8 cellular contexts compared by ENCODE assay signal in the genomic region with DNA sequence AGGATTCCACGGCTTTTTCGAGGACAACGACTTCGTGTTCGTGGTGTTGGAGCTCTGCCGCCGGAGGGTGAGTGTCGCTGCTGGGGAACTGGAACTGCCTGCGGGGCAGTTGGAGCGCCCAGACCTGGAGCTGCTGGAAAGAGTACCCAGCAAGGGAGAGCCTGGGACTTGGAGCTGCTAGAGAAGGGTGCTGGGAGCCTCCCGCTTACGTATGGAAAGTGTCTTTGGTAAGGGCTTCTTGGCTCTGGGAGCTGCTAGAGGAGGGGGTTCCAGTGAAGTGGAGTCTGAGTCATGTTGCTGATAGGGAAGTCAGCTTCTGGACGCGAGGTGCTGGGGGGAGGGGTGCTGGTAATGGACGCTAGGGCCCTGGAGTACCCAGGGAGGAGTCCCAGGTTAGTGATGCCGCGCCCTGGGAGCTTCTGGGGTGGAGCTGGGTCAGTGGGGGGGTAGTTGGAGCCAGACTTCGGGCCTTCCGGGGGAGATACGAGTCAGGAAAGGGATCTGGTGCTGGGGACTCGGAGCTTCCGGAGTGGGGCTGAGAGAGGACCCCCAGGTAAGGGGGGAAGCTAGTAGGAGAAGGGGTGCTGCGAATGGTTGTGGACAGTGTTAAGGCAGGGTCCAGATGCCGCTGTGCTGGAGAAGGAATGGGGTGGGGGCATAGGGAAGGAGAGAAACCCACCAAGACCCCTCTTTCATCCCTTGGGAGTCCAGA. TPM values are rescaled to one million over a fixed set of nuclear protein-coding genes. Genes with fewer than 3 reads are reported as not detected.
DNase-seq lines count a peak whose midpoint lies in the region; ATAC-seq, FAIRE-seq and TF ChIP-seq lines count a peak whose summit lies in the region.

No MANE protein-coding gene starts in this region.

- no peaks in the 10 kb centered on the region for H3K9me3 ChIP-seq in muscle layer of colon (ENCODE audit: low read length)

- no peak for FAIRE-seq in RCC 7860 (lab: Jason Lieb, UNC)

- H3K27ac ChIP-seq in coronary artery (no peak overlapping the region), muscle layer of colon (ENCODE audit: low read depth, low read length) (no peak overlapping the region)

- no peak for TF ChIP-seq CTCF in coronary artery (IDR thresholded peaks at IDR 0.05)

- peaks cover 14% of the 10 kb centered on the region for H3K36me3 ChIP-seq in muscle layer of colon (ENCODE audit: insufficient read depth, low read length)

- POLR2A ChIA-PET in HEK293T (lab: Yijun Ruan, JAX): interaction anchor here (1.0 to 1.9 kb wide), 4 partner anchors 11 to 39 kb away, joined by 3 to 8 read pairs (median 6); partner anchors contain the start of genes DCTN5 and PALB2

- no peak for ATAC-seq in GM18868 (IDR thresholded peaks at IDR 0.05; ENCODE audit: unreplicated experiment)
- ATAC-seq in HG02678 (IDR thresholded peaks at IDR 0.05; ENCODE audit: unreplicated experiment): no peak

- no peaks in the 10 kb centered on the region for H3K27me3 ChIP-seq in muscle layer of colon (ENCODE audit: control insufficient read depth in 1 of 2, insufficient read depth in 2 of 2, low read length in 2 of 2)

- CTCF ChIA-PET in HEK293T (lab: Yijun Ruan, JAX): interaction anchor here (1.0 to 1.3 kb wide), 4 partner anchors 9 to 53 kb away, joined by 3 to 4 read pairs (median 3); no protein-coding TSS in a partner anchor

- H3K4me1 ChIP-seq in muscle layer of colon (ENCODE audit: insufficient read depth, low read length): peaks cover 7% of the 10 kb centered on the region

- H3K4me3 ChIP-seq in coronary artery (peak overlapping the region; percentile 71), muscle layer of colon (ENCODE audit: low read depth in 1 of 2, low read length in 2 of 2) (peak overlapping the region; percentile 64 to 68)

- DNase-seq in D341Med (ENCODE audit: low spot score) (peak; percentile 50), HEK293T (ENCODE audit: extremely low spot score) (peak; percentile 53), RCC 7860 (ENCODE audit: low spot score) (peak; percentile 52), coronary artery (ENCODE audit: low spot score) (no peak), mucosa of gallbladder (ENCODE audit: low spot score) (no peak)

- H3K9ac ChIP-seq in muscle layer of colon (ENCODE audit: low read length): no peak overlapping the region

TF ChIP-seq in HEK293T, 16 proteins besides CTCF, POLR2A, EP300 and RAD21:
- TF ChIP-seq TARDBP (IDR thresholded peaks at IDR 0.05): no peak
- TF ChIP-seq, protein P1, sequence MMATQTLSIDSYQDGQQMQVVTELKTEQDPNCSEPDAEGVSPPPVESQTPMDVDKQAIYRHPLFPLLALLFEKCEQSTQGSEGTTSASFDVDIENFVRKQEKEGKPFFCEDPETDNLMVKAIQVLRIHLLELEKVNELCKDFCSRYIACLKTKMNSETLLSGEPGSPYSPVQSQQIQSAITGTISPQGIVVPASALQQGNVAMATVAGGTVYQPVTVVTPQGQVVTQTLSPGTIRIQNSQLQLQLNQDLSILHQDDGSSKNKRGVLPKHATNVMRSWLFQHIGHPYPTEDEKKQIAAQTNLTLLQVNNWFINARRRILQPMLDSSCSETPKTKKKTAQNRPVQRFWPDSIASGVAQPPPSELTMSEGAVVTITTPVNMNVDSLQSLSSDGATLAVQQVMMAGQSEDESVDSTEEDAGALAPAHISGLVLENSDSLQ (IDR thresholded peaks at IDR 0.05): no peak
- TF ChIP-seq LEF1 (IDR thresholded peaks at IDR 0.05; ENCODE audit: borderline replicate concordance): no peak
- TF ChIP-seq FOXA1 (IDR thresholded peaks at IDR 0.05): no peak
- TF ChIP-seq HDGF (IDR thresholded peaks at IDR 0.05; ENCODE audit: borderline replicate concordance): no peak
- no peak for TF ChIP-seq ZNF384 (IDR thresholded peaks at IDR 0.05)
- TF ChIP-seq ELF4 (IDR thresholded peaks at IDR 0.05): no peak
- no peak for TF ChIP-seq L3MBTL2 (conservative IDR thresholded peaks at IDR 0.05)
- no peak for TF ChIP-seq NFRKB (IDR thresholded peaks at IDR 0.05)
- TF ChIP-seq SUZ12 (IDR thresholded peaks at IDR 0.05): no peak
- no peak for TF ChIP-seq BHLHE40 (IDR thresholded peaks at IDR 0.05; ENCODE audit: borderline replicate concordance)
- TF ChIP-seq SP1 (IDR thresholded peaks at IDR 0.05): no peak
- no peak for TF ChIP-seq FOXK2 (IDR thresholded peaks at IDR 0.05)
- TF ChIP-seq FOXM1 (IDR thresholded peaks at IDR 0.05; ENCODE audit: borderline replicate concordance): no peak
- no peak for TF ChIP-seq ARNT (IDR thresholded peaks at IDR 0.05)
- no peak for TF ChIP-seq CTBP1 (IDR thresholded peaks at IDR 0.05; ENCODE audit: borderline replicate concordance)

RNA-seq across cellular contexts. Expression of gene PLK1, which starts 0.7 kb away (rescaled TPM):
- 4.2 TPM for total RNA-seq in mucosa of gallbladder

RNA-seq across cellular contexts. Expression of gene ERN2, which starts 33.6 kb away (rescaled TPM):
- total RNA-seq in mucosa of gallbladder: 197 TPM

RNA-seq across cellular contexts. Expression of gene DCTN5, which starts 38.2 kb away (rescaled TPM):
- 60.8 TPM for total RNA-seq in mucosa of gallbladder

RNA-seq across cellular contexts. Expression of gene PALB2, which starts 38.3 kb away (rescaled TPM):
- total RNA-seq in mucosa of gallbladder: 11.3 TPM

Comparison
In these comparisons a context has a peak if more than half of its experiments do, and no peak if none do; other contexts are left out.
1. DNase-seq: peak in D341Med (single experiment), HEK293T (single experiment) and RCC 7860 (single experiment); none in coronary artery (single experiment) and mucosa of gallbladder (single experiment).